In genomic region chr3:118180853-118181252, GRCh38 we compare ENCODE assay signal across 24 cellular contexts.
"Had no signal": no experiment of that assay in that cellular context is flagged by ENCODE, and none has a peak within 500 bp of the region (broad histone marks: within the 10 kb centered on the region; RNA-seq: fewer than 3 reads in every experiment).

No MANE protein-coding gene starts in this region.

- H3K4me3 Mint-ChIP-seq: activated CD8-positive, alpha-beta T cell treated with anti-CD3 and anti-CD28 coated beads for 36 hours; activated naive CD4-positive, alpha-beta T cell treated with anti-CD3 and anti-CD28 coated beads, Interleukin-2, amount 50 U/mL, for 24 hours; activated T-cell treated with anti-CD3 and anti-CD28 coated beads, Interleukin-2, amount 50 U/mL, for 72 hours had no signal

- H3K9me3 Mint-ChIP-seq: activated naive CD4-positive, alpha-beta T cell treated with anti-CD3 and anti-CD28 coated beads, Interleukin-2, amount 50 U/mL, for 24 hours had no signal

- H3K4me1 Mint-ChIP-seq: activated naive CD4-positive, alpha-beta T cell treated with anti-CD3 and anti-CD28 coated beads, Interleukin-2, amount 50 U/mL, for 24 hours had no signal

- DNase-seq: activated CD4-positive, alpha-beta T cell treated with anti-CD3 and anti-CD28 coated beads for 4 hours; activated CD8-positive, alpha-beta memory T cell treated with anti-CD3 and anti-CD28 coated beads, Interleukin-2, amount 50 U/mL, for 4 hours; activated CD8-positive, alpha-beta T cell treated with anti-CD3 and anti-CD28 coated beads for 36 hours; activated T-cell treated with anti-CD3 and anti-CD28 coated beads, Interleukin-2, amount 50 U/mL, for 72 hours; aorta; central memory CD4-positive, alpha-beta T cell; MV-4-11; NCI-H1092 treated with DMSO at 0.1 percent for 48 hours; NCI-H1417 treated with DMSO at 0.1 percent for 48 hours; NCI-H1694; NCI-H2029; NCI-H2107; NCI-H2171 treated with DMSO at 0.1 percent for 48 hours; NCI-H226; NCI-H526 treated with DMSO at 0.1 percent for 48 hours; NCI-H82; NK-92 treated with Interleukin-12 subunit alpha and Interleukin-12 subunit beta, amount 100 ng/mL, for 24 hours; PC-9; SHP77 treated with DMSO at 0.1 percent for 48 hours; T-helper 2 cell; T1000; WERI-Rb-1 had no signal

- H3K27ac Mint-ChIP-seq: activated CD8-positive, alpha-beta T cell treated with anti-CD3 and anti-CD28 coated beads for 36 hours; activated naive CD4-positive, alpha-beta T cell treated with anti-CD3 and anti-CD28 coated beads, Interleukin-2, amount 50 U/mL, for 24 hours; activated T-cell treated with anti-CD3 and anti-CD28 coated beads, Interleukin-2, amount 50 U/mL, for 72 hours had no signal

- H3K4me3 ChIP-seq: coronary artery, PC-9 had no signal

- H3K4me2 ChIP-seq: PC-9 had no signal

- H3K36me3 ChIP-seq: WERI-Rb-1 had no signal

- H2AFZ ChIP-seq: PC-9 had no signal

- H3K27me3 Mint-ChIP-seq: activated CD8-positive, alpha-beta T cell treated with anti-CD3 and anti-CD28 coated beads for 36 hours; activated naive CD4-positive, alpha-beta T cell treated with anti-CD3 and anti-CD28 coated beads, Interleukin-2, amount 50 U/mL, for 24 hours had no signal

- H3K27ac ChIP-seq: coronary artery, PC-9, WERI-Rb-1 had no signal

- H3K36me3 Mint-ChIP-seq: activated naive CD4-positive, alpha-beta T cell treated with anti-CD3 and anti-CD28 coated beads, Interleukin-2, amount 50 U/mL, for 24 hours had no signal

- ATAC-seq: activated CD8-positive, alpha-beta T cell treated with anti-CD3 and anti-CD28 coated beads for 36 hours; activated T-cell treated with anti-CD3 and anti-CD28 coated beads, Interleukin-2, amount 50 U/mL, for 72 hours had no signal
